In the genomic region with DNA sequence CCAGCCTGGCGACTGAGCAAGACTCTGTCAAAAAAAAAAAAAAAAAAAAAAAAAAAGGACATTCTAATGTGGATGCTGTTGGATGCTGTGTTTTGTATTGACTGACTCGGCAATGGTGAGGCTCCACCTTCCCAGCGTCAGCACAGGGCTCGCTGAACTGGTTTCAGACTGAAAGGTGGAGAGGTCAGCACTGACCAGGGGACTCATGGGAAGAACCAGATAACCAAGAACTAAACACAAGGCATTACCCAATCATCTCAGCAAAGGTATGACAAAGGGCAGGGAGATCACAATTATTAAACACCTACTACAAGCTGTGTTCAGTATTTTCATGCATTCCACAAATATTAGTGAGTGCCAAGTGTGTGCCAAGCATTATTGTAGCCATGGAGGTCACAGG, we compare ENCODE assay signal across 16 cellular contexts.
A peak's percentile ranks its signal among the peaks of the same experiment; 100 is the strongest.
DNase-seq lines count a peak whose midpoint lies in the region; ATAC-seq and TF ChIP-seq lines count a peak whose summit lies in the region.
"Had no signal": no experiment of that assay in that cellular context is flagged by ENCODE, and none has a peak within 500 bp of the region (broad histone marks: within the 10 kb centered on the region; RNA-seq: fewer than 3 reads in every experiment).

No MANE protein-coding gene starts in this region.

- H3K9ac ChIP-seq in PC-3 (ENCODE audit: low read length) (no peak overlapping the region), neural progenitor cell (no peak overlapping the region)
- H3K9ac ChIP-seq: GM23248 had no signal

- CTCF ChIA-PET in Calu3 (lab: Charles Lee): no interaction called here
- CTCF ChIA-PET in PC-3 (lab: Charles Lee): no interaction called here

- H2AFZ ChIP-seq in PC-3 (ENCODE audit: low read length): no peak overlapping the region
- no peak overlapping the region for H2AFZ ChIP-seq in neural progenitor cell (replicated peaks)
- H2AFZ ChIP-seq: GM23248 had no signal

- H3K4me2 ChIP-seq in PC-3 (ENCODE audit: low read length) (no peak overlapping the region), neural progenitor cell (no peak overlapping the region)

- no peak for ATAC-seq in PC-3
- ATAC-seq: CD8-positive, alpha-beta T cell; GM12878 had no signal

- TF ChIP-seq CTCF in Calu3 (IDR thresholded peaks at IDR 0.05; ENCODE audit: unreplicated experiment): no peak
- TF ChIP-seq CTCF in PC-3 (conservative IDR thresholded peaks at IDR 0.05; ENCODE audit: low read depth, low read length): no peak
- no peak for TF ChIP-seq CTCF in neural progenitor cell (IDR thresholded peaks at IDR 0.05)

- POLR2A ChIA-PET in PC-3 (lab: Charles Lee; ENCODE audit: unreplicated experiment): no interaction called here

- H3K36me3 Mint-ChIP-seq in Calu3 (ENCODE audit: insufficient read depth, unreplicated experiment) (no peaks in the 10 kb centered on the region), neural progenitor cell (no peaks in the 10 kb centered on the region)
- H3K36me3 Mint-ChIP-seq: CD4-positive, CD25-positive, alpha-beta regulatory T cell; CD8-positive, alpha-beta T cell had no signal

- H3K4me1 Mint-ChIP-seq in Calu3 (ENCODE audit: low read depth, unreplicated experiment) (no peaks in the 10 kb centered on the region), neural progenitor cell (no peaks in the 10 kb centered on the region)
- H3K4me1 Mint-ChIP-seq: CD4-positive, CD25-positive, alpha-beta regulatory T cell had no signal

- H3K9me3 ChIP-seq in PC-3 (ENCODE audit: low read length) (no peaks in the 10 kb centered on the region), neural progenitor cell (ENCODE audit: low read depth) (no peaks in the 10 kb centered on the region)
- H3K9me3 ChIP-seq: Caco-2 had no signal

- H3K4me1 ChIP-seq in PC-3 (ENCODE audit: insufficient read depth, low read length) (no peaks in the 10 kb centered on the region), neural progenitor cell (no peaks in the 10 kb centered on the region)
- H3K4me1 ChIP-seq: Caco-2 had no signal

- H3K27me3 ChIP-seq in PC-3 (ENCODE audit: low read length): no peaks in the 10 kb centered on the region
- H3K27me3 ChIP-seq in neural progenitor cell: no peaks in the 10 kb centered on the region

- H3K27ac ChIP-seq in PC-3 (ENCODE audit: low read length) (no peak overlapping the region), neural progenitor cell (no peak overlapping the region)
- H3K27ac ChIP-seq: GM23248 had no signal

- H3K4me3 ChIP-seq in PC-3 (ENCODE audit: low read length) (no peak overlapping the region), neural progenitor cell (no peak overlapping the region)
- H3K4me3 ChIP-seq: GM12878, GM23248 had no signal

- no TSS peak for BruUV-seq in Calu3 (replicated peaks; lab: Mats Ljungman, UMichigan)
- no TSS peak for BruUV-seq in PC-3 (replicated peaks; lab: Mats Ljungman, UMichigan)

- H3K9me2 ChIP-seq in PC-3 (replicated peaks; ENCODE audit: low read length): no peaks in the 10 kb centered on the region

- peak; percentile 44 for DNase-seq in Calu3
- DNase-seq in PC-3: peak; percentile 23
- DNase-seq in neural progenitor cell (ENCODE audit: low spot score): no peak
- DNase-seq in NCI-H510A treated with DMSO at 0.1 percent for 48 hours (lab: John Stamatoyannopoulos, UW): no peak
- no peak for DNase-seq in CD1c-positive myeloid dendritic cell (ENCODE audit: extremely low spot score)
- no peak for DNase-seq in SW480 (ENCODE audit: low spot score)
- DNase-seq: C1 segment of cervical spinal cord; CD4-positive, CD25-positive, alpha-beta regulatory T cell; CD8-positive, alpha-beta T cell; DMS 273 treated with DMSO at 0.1 percent for 48 hours; DND-41; GM23248; H7; HCEC 1CT had no signal

- H3K4me3 Mint-ChIP-seq in Calu3 (ENCODE audit: low read depth, unreplicated experiment): no peak overlapping the region
- no peak overlapping the region for H3K4me3 Mint-ChIP-seq in neural progenitor cell
- H3K4me3 Mint-ChIP-seq: CD4-positive, CD25-positive, alpha-beta regulatory T cell; CD8-positive, alpha-beta T cell had no signal

- H4K20me1 ChIP-seq in PC-3 (ENCODE audit: low read length): no peaks in the 10 kb centered on the region
- no peaks in the 10 kb centered on the region for H4K20me1 ChIP-seq in neural progenitor cell (ENCODE audit: low read depth)

- H3F3A ChIP-seq in PC-3 (ENCODE audit: low read length, unreplicated experiment) (no peaks in the 10 kb centered on the region), neural progenitor cell (ENCODE audit: low read depth) (no peaks in the 10 kb centered on the region)

- peaks cover 3% of the 10 kb centered on the region for H3K9me3 Mint-ChIP-seq in Calu3 (ENCODE audit: low read depth, unreplicated experiment)
- H3K9me3 Mint-ChIP-seq in neural progenitor cell: no peaks in the 10 kb centered on the region
- H3K9me3 Mint-ChIP-seq: CD8-positive, alpha-beta T cell had no signal

- no peaks in the 10 kb centered on the region for H3K27me3 Mint-ChIP-seq in Calu3 (ENCODE audit: unreplicated experiment)
- peaks cover 3% of the 10 kb centered on the region for H3K27me3 Mint-ChIP-seq in neural progenitor cell (ENCODE audit: insufficient read depth, low read depth)
- H3K27me3 Mint-ChIP-seq: CD4-positive, CD25-positive, alpha-beta regulatory T cell had no signal

- H3K27ac Mint-ChIP-seq in Calu3 (ENCODE audit: unreplicated experiment) (no peak overlapping the region), neural progenitor cell (peak overlapping the region; percentile 82)
- H3K27ac Mint-ChIP-seq: CD4-positive, CD25-positive, alpha-beta regulatory T cell; CD8-positive, alpha-beta T cell had no signal

- intact Hi-C loops in Calu3 (cut with micrococcal nuclease; ENCODE audit: unreplicated experiment): no loop called here
- intact Hi-C loops in PC-3 (cut with micrococcal nuclease): no loop called here

- H3K36me3 ChIP-seq in PC-3 (ENCODE audit: low read depth, low read length) (no peaks in the 10 kb centered on the region), neural progenitor cell (no peaks in the 10 kb centered on the region)

- no peaks in the 10 kb centered on the region for H3K79me2 ChIP-seq in PC-3 (ENCODE audit: low read length)
- H3K79me2 ChIP-seq in neural progenitor cell (ENCODE audit: low read depth): no peaks in the 10 kb centered on the region

Comparison
In these comparisons a context has a peak if more than half of its experiments do, and no peak if none do; other contexts are left out.
1. DNase-seq: peak in Calu3 (single experiment) and PC-3 (single experiment); none in neural progenitor cell (single experiment), NCI-H510A treated with DMSO at 0.1 percent for 48 hours (single experiment), CD1c-positive myeloid dendritic cell (single experiment) and SW480 (single experiment).